18 cellular contexts compared by ENCODE assay signal in genomic region chr20:33465536-33466302, GRCh38. TPM values are rescaled to one million over a fixed set of nuclear protein-coding genes. Genes with fewer than 3 reads are reported as not detected.
DNase-seq lines count a peak whose midpoint lies in the region; ATAC-seq and TF ChIP-seq lines count a peak whose summit lies in the region.
"Had no signal": no experiment of that assay in that cellular context is flagged by ENCODE, and none has a peak within 500 bp of the region (broad histone marks: within the 10 kb centered on the region; RNA-seq: fewer than 3 reads in every experiment).

No MANE protein-coding gene starts in this region.

- H3K27ac ChIP-seq in right cardiac atrium (ENCODE audit: low read length) (no peak overlapping the region), left ventricle myocardium inferior (replicated peaks) (no peak overlapping the region), aorta (ENCODE audit: low read depth in 1 of 2, low read length in 2 of 2) (no peak overlapping the region)
- H3K27ac ChIP-seq: esophagus squamous epithelium, KMS-11, SJSA1 had no signal

- no peaks in the 10 kb centered on the region for H3K27me3 ChIP-seq in right cardiac atrium (ENCODE audit: control insufficient read depth, insufficient read depth)
- H3K27me3 ChIP-seq in left ventricle myocardium inferior (ENCODE audit: low read depth), result no peaks in the 10 kb centered on the region
- no peaks in the 10 kb centered on the region for H3K27me3 ChIP-seq in aorta (ENCODE audit: control insufficient read depth in 1 of 2, insufficient read depth in 2 of 2, low read length in 1 of 2)
- H3K27me3 ChIP-seq: esophagus squamous epithelium, SJSA1 had no signal

- H3K9me3 ChIP-seq in right cardiac atrium (ENCODE audit: control insufficient read depth, low read length) (no peaks in the 10 kb centered on the region), left ventricle myocardium inferior (replicated peaks) (no peaks in the 10 kb centered on the region), aorta (ENCODE audit: control insufficient read depth, low read length) (no peaks in the 10 kb centered on the region)
- H3K9me3 ChIP-seq: esophagus squamous epithelium, SJSA1 had no signal

- no peak for TF ChIP-seq CTCF in left ventricle myocardium inferior (IDR thresholded peaks at IDR 0.05; ENCODE audit: borderline replicate concordance)

- H3K27ac Mint-ChIP-seq in activated CD4-positive, alpha-beta T cell treated with anti-CD3 and anti-CD28 coated beads, Interleukin-2, amount 10 ng/mL, durations not matched to agents 7 days and 5 days, result no peak overlapping the region

- CTCF ChIA-PET in activated CD4-positive, alpha-beta T cell treated with anti-CD3 and anti-CD28 coated beads, Interleukin-2, amount 10 ng/mL, durations not matched to agents 7 days and 5 days (lab: Charles Lee), result interaction anchor here (0.6 to 0.7 kb wide), 4 partner anchors 11 to 1249 kb away, joined by 3 read pairs; no protein-coding TSS in a partner anchor

- intact Hi-C loops in right cardiac atrium (cut with DNase I), result no loop called here
- intact Hi-C loops in left ventricle myocardium inferior (cut with micrococcal nuclease), result loop anchor here (10.0 kb wide), 1 partner anchor 179 kb away; no protein-coding TSS in a partner anchor
- intact Hi-C loops in aorta (cut with DNase I), result no loop called here

- no peaks in the 10 kb centered on the region for H3K9me3 Mint-ChIP-seq in activated CD4-positive, alpha-beta T cell treated with anti-CD3 and anti-CD28 coated beads, Interleukin-2, amount 10 ng/mL, durations not matched to agents 7 days and 5 days

- H3K4me3 Mint-ChIP-seq in activated CD4-positive, alpha-beta T cell treated with anti-CD3 and anti-CD28 coated beads, Interleukin-2, amount 10 ng/mL, durations not matched to agents 7 days and 5 days, result no peak overlapping the region

- ATAC-seq in right cardiac atrium (peak; percentile 23 to 46), aorta (ENCODE audit: low FRiP score) (no peak), GM18520 (IDR thresholded peaks at IDR 0.05; ENCODE audit: unreplicated experiment) (no peak)
- ATAC-seq: HCT116 had no signal

- no peaks in the 10 kb centered on the region for H3K36me3 Mint-ChIP-seq in activated CD4-positive, alpha-beta T cell treated with anti-CD3 and anti-CD28 coated beads, Interleukin-2, amount 10 ng/mL, durations not matched to agents 7 days and 5 days (ENCODE audit: low read depth)

- H3K4me1 ChIP-seq in right cardiac atrium (ENCODE audit: control insufficient read depth, insufficient read depth, low read length), result no peaks in the 10 kb centered on the region
- peaks cover 17% of the 10 kb centered on the region for H3K4me1 ChIP-seq in left ventricle myocardium inferior
- no peaks in the 10 kb centered on the region for H3K4me1 ChIP-seq in aorta (ENCODE audit: control insufficient read depth in 1 of 2, insufficient read depth in 2 of 2, low read length in 2 of 2)
- H3K4me1 ChIP-seq: esophagus squamous epithelium, SJSA1 had no signal

- H3K4me1 Mint-ChIP-seq in activated CD4-positive, alpha-beta T cell treated with anti-CD3 and anti-CD28 coated beads, Interleukin-2, amount 10 ng/mL, durations not matched to agents 7 days and 5 days, result peaks cover 4% of the 10 kb centered on the region

- H3K36me3 ChIP-seq in left ventricle myocardium inferior (no peaks in the 10 kb centered on the region), aorta (ENCODE audit: control insufficient read depth in 1 of 2, insufficient read depth in 2 of 2, low read length in 1 of 2) (no peaks in the 10 kb centered on the region)
- H3K36me3 ChIP-seq: esophagus squamous epithelium, SJSA1 had no signal

- WGBS in right cardiac atrium, result 72% methylated on average over 8 of the region's 8 CpGs
- WGBS in aorta, 2 donors, result 84 to 88% methylated on average over 8 of the region's 8 CpGs

- H3K27me3 Mint-ChIP-seq in activated CD4-positive, alpha-beta T cell treated with anti-CD3 and anti-CD28 coated beads, Interleukin-2, amount 10 ng/mL, durations not matched to agents 7 days and 5 days, result no peaks in the 10 kb centered on the region

- DNase-seq in right cardiac atrium, result no peak
- DNase-seq in left ventricle myocardium inferior, result no peak
- peak in 55 of 56 donors; percentile 24 to 93 (median 76) for DNase-seq in amygdala (lab: John Stamatoyannopoulos, UW)
- peak; percentile 68 for DNase-seq in middle frontal gyrus (ENCODE audit: extremely low spot score, low spot score)
- DNase-seq in aorta, result no peak
- no peak for DNase-seq in DMS79 (lab: John Stamatoyannopoulos, UW)
- no peak for DNase-seq in activated CD4-positive, alpha-beta T cell treated with anti-CD3 and anti-CD28 coated beads, Interleukin-2, amount 10 ng/mL, durations not matched to agents 7 days and 5 days
- DNase-seq: activated CD4-positive, alpha-beta T cell treated with anti-CD3 and anti-CD28 coated beads for 4 hours; activated gamma-delta T cell; cerebellar nuclear complex; DMS79 treated with DMSO at 0.1 percent for 48 hours; esophagus squamous epithelium; stimulated activated CD4-positive, alpha-beta T cell treated with anti-CD3 and anti-CD28 coated beads, Interleukin-12 subunit alpha, Interleukin-12 subunit beta, amount 100 ng/mL, for 4 hours; trophoblast cell had no signal

- no peak overlapping the region for H3K4me3 ChIP-seq in right cardiac atrium (ENCODE audit: low read length)
- H3K4me3 ChIP-seq in left ventricle myocardium inferior, result no peak overlapping the region
- no peak overlapping the region for H3K4me3 ChIP-seq in aorta (ENCODE audit: low read length in 2 of 2)
- H3K4me3 ChIP-seq: esophagus squamous epithelium, SJSA1 had no signal

- POLR2A ChIA-PET in activated CD4-positive, alpha-beta T cell treated with anti-CD3 and anti-CD28 coated beads, Interleukin-2, amount 10 ng/mL, durations not matched to agents 7 days and 5 days (lab: Charles Lee), result no interaction called here

RNA-seq across cellular contexts. Expression of gene SNTA1, which starts 22.2 kb away (rescaled TPM):
- total RNA-seq in right cardiac atrium, result 100 to 1,000 TPM; 160 to 207 (median 170) TPM
- polyA plus RNA-seq in right cardiac atrium, result 221 TPM
- total RNA-seq in left ventricle myocardium inferior, result 202 TPM
- total RNA-seq in aorta, result 10 to 100 TPM; 37.5 to 43.2 TPM
- 10 to 100 TPM; 46.3 to 61.4 TPM for polyA plus RNA-seq in aorta
- total RNA-seq in activated CD4-positive, alpha-beta T cell treated with anti-CD3 and anti-CD28 coated beads, Interleukin-2, amount 10 ng/mL, durations not matched to agents 7 days and 5 days, result 1 to 10 TPM; 7.8 to 9.5 TPM

RNA-seq across cellular contexts. Expression of gene CBFA2T2, which starts 24.2 kb away (rescaled TPM):
- 10 to 100 TPM; 11.9 to 13.9 (median 12.8) TPM for total RNA-seq in right cardiac atrium
- polyA plus RNA-seq in right cardiac atrium, result 5.6 TPM
- total RNA-seq in left ventricle myocardium inferior, result 10.7 TPM
- total RNA-seq in aorta, result 10 to 100 TPM; 15.7 to 20.2 TPM
- 1 to 10 TPM; 2.1 to 8.2 TPM for polyA plus RNA-seq in aorta
- 10 to 100 TPM; 17.3 to 21.8 TPM for total RNA-seq in activated CD4-positive, alpha-beta T cell treated with anti-CD3 and anti-CD28 coated beads, Interleukin-2, amount 10 ng/mL, durations not matched to agents 7 days and 5 days

Comparison
In these comparisons a context has a peak if more than half of its experiments do, and no peak if none do; other contexts are left out.
1. ATAC-seq: peak in right cardiac atrium (2 of 2); none in aorta (single experiment) and GM18520 (single experiment).
2. DNase-seq: peak in amygdala (55 of 56) and middle frontal gyrus (single experiment); none in right cardiac atrium (0 of 3), left ventricle myocardium inferior (single experiment), aorta (0 of 2), DMS79 (single experiment) and activated CD4-positive, alpha-beta T cell treated with anti-CD3 and anti-CD28 coated beads, Interleukin-2, amount 10 ng/mL, durations not matched to agents 7 days and 5 days (single experiment).